Comparison of ENCODE assay signal across 8 cellular contexts in genomic region chrX:1453390-1453783, GRCh38. TPM values are rescaled to one million over a fixed set of nuclear protein-coding genes. Genes with fewer than 3 reads are reported as not detected.
DNase-seq lines count a peak whose midpoint lies in the region; ATAC-seq and TF ChIP-seq lines count a peak whose summit lies in the region.

No MANE protein-coding gene starts in this region.

- intact Hi-C loops in A673 (cut with micrococcal nuclease; ENCODE audit: unreplicated experiment), result loop anchor here (2.0 to 10.0 kb wide), 4 partner anchors 61 to 1141 kb away; partner anchors contain the start of gene SLC25A6

- H3K4me3 ChIP-seq in A673 (ENCODE audit: low read depth, low read length, poor library complexity, severe bottlenecking) (peak overlapping the region; percentile 60), HUES6 (ENCODE audit: low read depth, low read length) (peak overlapping the region; percentile 85), thymus (ENCODE audit: low read length) (peak overlapping the region; percentile 93)

- WGBS in thymus, result under 1% methylated on average over 34 of the region's 34 CpGs

- H3K9me3 ChIP-seq in A673 (ENCODE audit: low read depth, low read length, poor library complexity, severe bottlenecking) (no peaks in the 10 kb centered on the region), HUES6 (ENCODE audit: control insufficient read depth, insufficient read depth, low read depth, low read length) (peaks cover 18% of the 10 kb centered on the region), thymus (ENCODE audit: control insufficient read depth) (peaks cover 2% of the 10 kb centered on the region)

- no peak for DNase-seq in A673 (ENCODE audit: low spot score)
- DNase-seq in amniotic epithelial cell (ENCODE audit: low read depth), result peak; percentile 74
- DNase-seq in NK-92 (lab: John Stamatoyannopoulos, UW; ENCODE audit: unreplicated experiment), result no peak
- no peak for DNase-seq in DMS 273 treated with DMSO at 0.1 percent for 48 hours (lab: John Stamatoyannopoulos, UW)

- no peak for TF ChIP-seq CTCF in A673 (conservative IDR thresholded peaks at IDR 0.05; ENCODE audit: low read depth, low read length)

- H3K9ac ChIP-seq in HUES6 (ENCODE audit: low read length), result peak overlapping the region; percentile 65

- H3K27me3 ChIP-seq in A673 (replicated peaks; ENCODE audit: insufficient read depth, low read depth, low read length, poor library complexity), result no peaks in the 10 kb centered on the region
- H3K27me3 ChIP-seq in HUES6 (ENCODE audit: control insufficient read depth, insufficient read depth, low read length), result no peaks in the 10 kb centered on the region
- H3K27me3 ChIP-seq in layer of hippocampus (ENCODE audit: control insufficient read depth, insufficient read depth, low read length), result no peaks in the 10 kb centered on the region
- H3K27me3 ChIP-seq in thymus (ENCODE audit: control insufficient read depth, insufficient read depth), result no peaks in the 10 kb centered on the region

- no peaks in the 10 kb centered on the region for H3K4me1 ChIP-seq in A673 (ENCODE audit: insufficient read depth, low read length, poor library complexity, severe bottlenecking)
- H3K4me1 ChIP-seq in HUES6 (ENCODE audit: control insufficient read depth, insufficient read depth, low read length), result no peaks in the 10 kb centered on the region
- H3K4me1 ChIP-seq in thymus (ENCODE audit: control insufficient read depth, insufficient read depth, low read length), result peaks cover 18% of the 10 kb centered on the region

- H3K36me3 ChIP-seq in A673 (ENCODE audit: insufficient read depth, low read length, poor library complexity, severe bottlenecking), result no peaks in the 10 kb centered on the region
- peaks cover 12% of the 10 kb centered on the region for H3K36me3 ChIP-seq in HUES6 (ENCODE audit: control insufficient read depth, insufficient read depth, low read length)
- no peaks in the 10 kb centered on the region for H3K36me3 ChIP-seq in thymus (ENCODE audit: control insufficient read depth, insufficient read depth)

- ATAC-seq in GM19397 (IDR thresholded peaks at IDR 0.05; ENCODE audit: unreplicated experiment), result peak; percentile 9

- POLR2A ChIA-PET in A673 (lab: Charles Lee; ENCODE audit: low non-redundant PET), result no interaction called here

- CTCF ChIA-PET in A673 (lab: Charles Lee), result no interaction called here

- H3K27ac ChIP-seq in A673 (ENCODE audit: low read depth, low read length, poor library complexity, severe bottlenecking), result peak overlapping the region; percentile 73
- no peak overlapping the region; the same call in 1 of the 2 replicates for H3K27ac ChIP-seq in HUES6 (ENCODE audit: low read depth, low read length)
- peak overlapping the region; percentile 88 for H3K27ac ChIP-seq in layer of hippocampus (ENCODE audit: low read depth, low read length)
- peak overlapping the region; percentile 98 for H3K27ac ChIP-seq in thymus (ENCODE audit: low read depth)

- no TSS peak for BruUV-seq in A673 (replicated peaks; lab: Mats Ljungman, UMichigan)

RNA-seq across cellular contexts. Expression of gene ASMTL, which starts 0.7 kb away (rescaled TPM):
- 24.9 and 33.5 TPM in 2 replicates for total RNA-seq in A673 (2021)
- 33.0 TPM for polyA plus RNA-seq in thymus
